Comparison of ENCODE assay signal across 14 cellular contexts in the genomic region with DNA sequence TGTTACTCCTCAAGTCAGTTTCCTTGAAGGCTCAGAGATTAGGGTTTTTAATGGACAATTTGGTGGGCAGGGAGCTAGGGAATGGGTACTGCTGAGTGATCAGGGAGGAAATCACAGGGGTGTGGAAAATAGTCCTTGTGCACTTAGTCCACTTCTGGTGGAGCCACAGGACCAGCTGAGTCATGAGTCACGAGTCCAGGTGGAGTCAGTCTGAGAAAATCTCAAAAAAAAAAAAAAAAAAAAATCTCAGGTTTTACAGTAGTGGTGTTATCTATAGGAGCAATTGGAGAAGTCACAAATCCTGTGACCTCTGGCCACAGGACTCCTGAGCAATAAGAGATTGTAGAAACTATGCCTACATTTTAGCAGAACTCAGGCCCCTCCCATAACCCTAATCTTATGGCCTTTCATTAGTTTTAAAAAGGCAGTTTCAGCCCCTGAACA. TPM values are rescaled to one million over a fixed set of nuclear protein-coding genes. Genes with fewer than 3 reads are reported as not detected.
DNase-seq lines count a peak whose midpoint lies in the region; ATAC-seq and TF ChIP-seq lines count a peak whose summit lies in the region.
"Had no signal": no experiment of that assay in that cellular context is flagged by ENCODE, and none has a peak within 500 bp of the region (broad histone marks: within the 10 kb centered on the region; RNA-seq: fewer than 3 reads in every experiment).

No MANE protein-coding gene starts in this region.

- POLR2A ChIA-PET in activated CD8-positive, alpha-beta T cell treated with anti-CD3 and anti-CD28 coated beads for 36 hours (lab: Charles Lee) = no interaction called here
- POLR2A ChIA-PET in WTC11 (lab: Charles Lee) = interaction anchor here (0.6 kb wide), 1 partner anchor 335 kb away, joined by 3 read pairs; no protein-coding TSS in a partner anchor

- H3K4ac ChIP-seq in mesenchymal stem cell (ENCODE audit: low read depth in 1 of 2, low read length in 2 of 2) = peak overlapping the region in 1 of 2 experiments; percentile 86

- H3K4me1 ChIP-seq in KMS-11 (ENCODE audit: low read depth, poor library complexity, severe bottlenecking) = peaks cover 67% of the 10 kb centered on the region
- H3K4me1 ChIP-seq in mammary epithelial cell (ENCODE audit: insufficient read depth, low read length) = peaks cover 8% of the 10 kb centered on the region
- peaks cover 2% of the 10 kb centered on the region for H3K4me1 ChIP-seq in mesenchymal stem cell (ENCODE audit: control insufficient read depth, insufficient read depth, low read depth, low read length)

- H3K9me3 Mint-ChIP-seq in CD14-positive monocyte (peaks cover 0 to 10% (median 2%) of the 10 kb centered on the region in 7 donors), WTC11 (peaks cover 9% of the 10 kb centered on the region), mesothelial cell of epicardium (no peaks in the 10 kb centered on the region)
- H3K9me3 Mint-ChIP-seq in activated CD8-positive, alpha-beta T cell treated with anti-CD3 and anti-CD28 coated beads for 36 hours = no peaks in the 10 kb centered on the region
- H3K9me3 Mint-ChIP-seq: neural crest cell had no signal

- H3K27ac ChIP-seq in KMS-11 (peak overlapping the region; percentile 33; the same call in 1 of the 2 replicates), mammary epithelial cell (ENCODE audit: insufficient read depth, low read depth, low read length) (peak overlapping the region; percentile 49), mesenchymal stem cell (ENCODE audit: low read length, poor library complexity, severe bottlenecking) (no peak overlapping the region)

- H3K79me1 ChIP-seq in mesenchymal stem cell (replicated peaks; ENCODE audit: low read length, poor library complexity, severe bottlenecking) = no peaks in the 10 kb centered on the region

- H3K4me1 Mint-ChIP-seq in CD14-positive monocyte = peaks cover 24% of the 10 kb centered on the region
- H3K4me1 Mint-ChIP-seq in activated CD8-positive, alpha-beta T cell treated with anti-CD3 and anti-CD28 coated beads for 36 hours (ENCODE audit: low read depth) = peaks cover 17% of the 10 kb centered on the region
- peaks cover 29% of the 10 kb centered on the region for H3K4me1 Mint-ChIP-seq in WTC11
- H3K4me1 Mint-ChIP-seq in mesothelial cell of epicardium = peaks cover 3% of the 10 kb centered on the region

- peak overlapping the region; percentile 67 for H2BK15ac ChIP-seq in mesenchymal stem cell (ENCODE audit: low read depth, poor library complexity, severe bottlenecking)

- H3K4me3 Mint-ChIP-seq in CD14-positive monocyte (no peak overlapping the region), WTC11 (no peak overlapping the region), mesothelial cell of epicardium (no peak overlapping the region)
- no peak overlapping the region for H3K4me3 Mint-ChIP-seq in activated CD8-positive, alpha-beta T cell treated with anti-CD3 and anti-CD28 coated beads for 36 hours
- H3K4me3 Mint-ChIP-seq: neural crest cell had no signal

- H2AFZ ChIP-seq in KMS-11 (ENCODE audit: low read depth) = no peak overlapping the region
- peak overlapping the region; percentile 53 for H2AFZ ChIP-seq in mammary epithelial cell (ENCODE audit: low read depth, low read length)
- H2AFZ ChIP-seq in mesenchymal stem cell (ENCODE audit: low read depth, low read length) = no peak overlapping the region

- no peak overlapping the region for H3K14ac ChIP-seq in mesenchymal stem cell (ENCODE audit: low read length in 2 of 2)

- BruUV-seq in mammary epithelial cell (replicated peaks; lab: Mats Ljungman, UMichigan) = no TSS peak

- no peak overlapping the region for H3K23ac ChIP-seq in mesenchymal stem cell (ENCODE audit: low read length in 2 of 2)

- no CpG with 5 or more reads among the region's 1 CpG for WGBS in mammary epithelial cell (ENCODE audit: low coverage, missing lambda C conversion rate)
- 10% methylated on average over 1 of the region's 1 CpG for WGBS in mesenchymal stem cell

- H3K9ac ChIP-seq in KMS-11 (no peak overlapping the region), mammary epithelial cell (ENCODE audit: insufficient read depth, low read length) (no peak overlapping the region), mesenchymal stem cell (ENCODE audit: low read length) (no peak overlapping the region)

- H3K9me3 ChIP-seq in mammary epithelial cell (replicated peaks; ENCODE audit: insufficient read depth, low read length) (peaks cover 2% of the 10 kb centered on the region), mesenchymal stem cell (ENCODE audit: control insufficient read depth, low read length) (no peaks in the 10 kb centered on the region)

- ATAC-seq in activated CD8-positive, alpha-beta T cell treated with anti-CD3 and anti-CD28 coated beads for 36 hours = no peak
- ATAC-seq in WTC11 = no peak

- H3K79me2 ChIP-seq in KMS-11 (ENCODE audit: insufficient read depth, low read depth) (no peaks in the 10 kb centered on the region), mammary epithelial cell (ENCODE audit: insufficient read depth, low read length) (no peaks in the 10 kb centered on the region)

- no peaks in the 10 kb centered on the region for H3K27me3 ChIP-seq in KMS-11 (ENCODE audit: insufficient read depth, low read depth)
- no peaks in the 10 kb centered on the region for H3K27me3 ChIP-seq in mammary epithelial cell (ENCODE audit: insufficient read depth, low read length)
- no peaks in the 10 kb centered on the region for H3K27me3 ChIP-seq in mesenchymal stem cell (ENCODE audit: control insufficient read depth in 1 of 2, insufficient read depth in 1 of 2, low read length in 2 of 2)

- in situ Hi-C loops in mammary epithelial cell (cut with MboI; ENCODE audit: low sequenced_read_pairs in 2 of 2) = no loop called here

- H3K27me3 Mint-ChIP-seq in CD14-positive monocyte (ENCODE audit: low read depth in 3 of 3) (no peaks in the 10 kb centered on the region), WTC11 (ENCODE audit: low read depth) (no peaks in the 10 kb centered on the region; the same call in 1 of the 2 replicates), mesothelial cell of epicardium (ENCODE audit: low read depth) (no peaks in the 10 kb centered on the region)
- H3K27me3 Mint-ChIP-seq in activated CD8-positive, alpha-beta T cell treated with anti-CD3 and anti-CD28 coated beads for 36 hours = no peaks in the 10 kb centered on the region

- H2BK120ac ChIP-seq in mesenchymal stem cell (ENCODE audit: low read depth, low read length) = no peak overlapping the region

- H3K36me3 Mint-ChIP-seq in CD14-positive monocyte = peaks cover 0 to 5% of the 10 kb centered on the region in 2 donors
- no peaks in the 10 kb centered on the region for H3K36me3 Mint-ChIP-seq in activated CD8-positive, alpha-beta T cell treated with anti-CD3 and anti-CD28 coated beads for 36 hours (ENCODE audit: low read depth)
- H3K36me3 Mint-ChIP-seq in WTC11 = no peaks in the 10 kb centered on the region
- H3K36me3 Mint-ChIP-seq in mesothelial cell of epicardium = no peaks in the 10 kb centered on the region

- intact Hi-C loops in CD14-positive monocyte (cut with micrococcal nuclease) (loop anchor here in 1 of 2 donors (10.0 kb wide), 1 partner anchor 728 kb away; no protein-coding TSS in a partner anchor), mammary epithelial cell (cut with micrococcal nuclease) (no loop called here)
- intact Hi-C loops in activated CD8-positive, alpha-beta T cell treated with anti-CD3 and anti-CD28 coated beads for 36 hours (cut with micrococcal nuclease) = no loop called here

- peak overlapping the region; percentile 77 to 83 for H2BK12ac ChIP-seq in mesenchymal stem cell (ENCODE audit: low read length in 2 of 2)

- H3K18ac ChIP-seq in mesenchymal stem cell (ENCODE audit: low read depth in 1 of 2, low read length in 2 of 2) = peak overlapping the region in 1 of 2 experiments; percentile 70

- H3K4me2 ChIP-seq in KMS-11 = peak overlapping the region; percentile 39; the same call in 1 of the 2 replicates
- H3K4me2 ChIP-seq in mammary epithelial cell (ENCODE audit: insufficient read depth, low read depth, low read length) = no peak overlapping the region
- no peak overlapping the region for H3K4me2 ChIP-seq in mesenchymal stem cell (ENCODE audit: low read length, poor library complexity, severe bottlenecking)

- dilution Hi-C loops in mammary epithelial cell (cut with HindIII; ENCODE audit: low sequenced_read_pairs) = no loop called here

- H3K4me3 ChIP-seq in KMS-11 (IDR thresholded peaks at IDR 0.05; ENCODE audit: insufficient read depth, low read depth, low read length) (no peak overlapping the region), mammary epithelial cell (replicated peaks in 1 of 3; ENCODE audit: insufficient read depth in 1 of 3, low read depth in 2 of 3, low read length in 3 of 3) (no peak overlapping the region), mesenchymal stem cell (ENCODE audit: insufficient read depth in 1 of 2, low read depth in 1 of 2, low read length in 2 of 2) (no peak overlapping the region)

- no peak overlapping the region for H4K91ac ChIP-seq in mesenchymal stem cell (ENCODE audit: low read length)

- peak overlapping the region in 3 of 7 donors; percentile 58 to 77 (median 66) for H3K27ac Mint-ChIP-seq in CD14-positive monocyte
- H3K27ac Mint-ChIP-seq in activated CD8-positive, alpha-beta T cell treated with anti-CD3 and anti-CD28 coated beads for 36 hours = no peak overlapping the region
- no peak overlapping the region for H3K27ac Mint-ChIP-seq in WTC11
- H3K27ac Mint-ChIP-seq in mesothelial cell of epicardium = no peak overlapping the region

- CTCF ChIA-PET in mammary epithelial cell (lab: Charles Lee; ENCODE audit: low non-redundant PET) = no interaction called here
- CTCF ChIA-PET in activated CD8-positive, alpha-beta T cell treated with anti-CD3 and anti-CD28 coated beads for 36 hours (lab: Charles Lee) = no interaction called here
- CTCF ChIA-PET in WTC11 (lab: Charles Lee) = no interaction called here

- H2AK5ac ChIP-seq in mesenchymal stem cell (ENCODE audit: low read length, severe bottlenecking) = no peak overlapping the region

- no peaks in the 10 kb centered on the region for H3K36me3 ChIP-seq in KMS-11 (ENCODE audit: insufficient read depth)
- no peaks in the 10 kb centered on the region for H3K36me3 ChIP-seq in mammary epithelial cell (ENCODE audit: insufficient read depth, low read length)
- H3K36me3 ChIP-seq in mesenchymal stem cell (ENCODE audit: control insufficient read depth in 1 of 2, insufficient read depth in 2 of 2, low read depth in 1 of 2, low read length in 2 of 2) = no peaks in the 10 kb centered on the region

- no peak overlapping the region for H4K8ac ChIP-seq in mesenchymal stem cell (ENCODE audit: low read length)

- H4K20me1 ChIP-seq in KMS-11 (ENCODE audit: insufficient read depth) (no peaks in the 10 kb centered on the region), mammary epithelial cell (ENCODE audit: insufficient read depth, low read length) (no peaks in the 10 kb centered on the region)

- DNase-seq in CD14-positive monocyte (ENCODE audit: low spot score) = peak; percentile 67
- peak; percentile 87 for DNase-seq in mammary epithelial cell
- DNase-seq in mesenchymal stem cell = peak; percentile 70
- DNase-seq in activated CD8-positive, alpha-beta T cell treated with anti-CD3 and anti-CD28 coated beads for 36 hours = no peak
- DNase-seq in WTC11 (ENCODE audit: low spot score) = no peak
- DNase-seq in DMS153 (lab: John Stamatoyannopoulos, UW) = no peak
- DNase-seq in mesothelial cell of epicardium (ENCODE audit: low spot score in 2 of 2, unreplicated experiment in 2 of 2) = no peak
- DNase-seq: activated CD8-positive, alpha-beta memory T cell treated with anti-CD3 and anti-CD28 coated beads, Interleukin-2, amount 50 U/mL, for 4 hours; amniotic stem cell; NCI-H1092; NCI-H82; stimulated activated naive CD4-positive, alpha-beta T cell treated with Interleukin-2 at 50 U/mL for 16 hours had no signal

- peak overlapping the region; percentile 53 for H2BK5ac ChIP-seq in mesenchymal stem cell (ENCODE audit: low read depth, low read length, poor library complexity, severe bottlenecking)

- no peak for TF ChIP-seq CTCF in CD14-positive monocyte (IDR thresholded peaks at IDR 0.05)
- TF ChIP-seq CTCF in KMS-11 (conservative IDR thresholded peaks at IDR 0.05; ENCODE audit: low read depth, low read length) = no peak
- no peak for TF ChIP-seq CTCF in mammary epithelial cell (conservative IDR thresholded peaks at IDR 0.05 in 1 of 2, IDR thresholded peaks at IDR 0.05 in 1 of 2; ENCODE audit: extremely low read depth in 1 of 2, insufficient read depth in 1 of 2, low read depth in 1 of 2, low read length in 2 of 2)
- no peak for TF ChIP-seq CTCF in activated CD8-positive, alpha-beta T cell treated with anti-CD3 and anti-CD28 coated beads for 36 hours (IDR thresholded peaks at IDR 0.05)
- TF ChIP-seq CTCF in WTC11 (IDR thresholded peaks at IDR 0.05) = no peak
- TF ChIP-seq CTCF in mesothelial cell of epicardium (IDR thresholded peaks at IDR 0.05; ENCODE audit: unreplicated experiment) = no peak

RNA-seq across cellular contexts. Expression of a gene that starts 28.2 kb away (rescaled TPM):
- polyA plus RNA-seq in CD14-positive monocyte = 1 to 10 TPM; 7.4 to 7.8 TPM
- total RNA-seq in mammary epithelial cell = 1 to 10 TPM; 5.0 to 5.7 TPM
- polyA plus RNA-seq in mammary epithelial cell = 6.2 TPM
- 8.4 TPM for polyA minus RNA-seq in mammary epithelial cell
- 5.9 TPM for polyA plus RNA-seq in mesenchymal stem cell (2013, experiment 1 of 2)
- polyA plus RNA-seq in mesenchymal stem cell (2013, experiment 2 of 2) = 6.3 TPM
- 1 to 10 TPM; 3.5 to 4.1 TPM for total RNA-seq in activated CD8-positive, alpha-beta T cell treated with anti-CD3 and anti-CD28 coated beads for 36 hours
- total RNA-seq in WTC11 (2021) = 8.9 to 12.1 TPM (median 10.1 TPM) in 3 replicates
- total RNA-seq in mesothelial cell of epicardium = 14.6 to 17.5 TPM (median 15.3 TPM) in 3 replicates

Comparison
In these comparisons a context has a peak if more than half of its experiments do, and no peak if none do; other contexts are left out.
1. DNase-seq: peak in CD14-positive monocyte (single experiment), mammary epithelial cell (single experiment) and mesenchymal stem cell (single experiment); none in activated CD8-positive, alpha-beta T cell treated with anti-CD3 and anti-CD28 coated beads for 36 hours (single experiment), WTC11 (single experiment), DMS153 (single experiment) and mesothelial cell of epicardium (0 of 2).